ENCODE assay signal across 16 cellular contexts in genomic region chr11:134794192-134794591, GRCh38.
"Had no signal": no experiment of that assay in that cellular context is flagged by ENCODE, and none has a peak within 500 bp of the region (broad histone marks: within the 10 kb centered on the region; RNA-seq: fewer than 3 reads in every experiment).

No MANE protein-coding gene starts in this region.

- H3K36me3 ChIP-seq: SJCRH30 had no signal

- H3K4me1 ChIP-seq: SJCRH30 had no signal

- ATAC-seq: Panc1, PC-3, SK-N-SH treated with all-trans-retinoic acid at 6 μM for 48 hours had no signal

- DNase-seq: KBM-7, MV-4-11, NCI-H1048, NCI-H1436, NCI-H2081 treated with DMSO at 0.1 percent for 48 hours, NCI-H2227 treated with DMSO at 0.1 percent for 48 hours, NCI-H446 treated with DMSO at 0.1 percent for 48 hours, NCI-H526, NCI-H82, PC-3, SHP77 treated with DMSO at 0.1 percent for 48 hours, SJCRH30, T-helper 1 cell had no signal

- H3K27me3 ChIP-seq: SJCRH30 had no signal

- H3K27ac ChIP-seq: RWPE1, SJCRH30 had no signal

- H3K4me3 ChIP-seq: SJCRH30 had no signal

- H3K9me3 ChIP-seq: SJCRH30 had no signal
